Comparison of ENCODE assay signal across 24 cellular contexts in genomic region chr1:164802573-164803282, GRCh38.
A peak's percentile ranks its signal among the peaks of the same experiment; 100 is the strongest.
DNase-seq lines count a peak whose midpoint lies in the region; ATAC-seq and TF ChIP-seq lines count a peak whose summit lies in the region.
"Had no signal": no experiment of that assay in that cellular context is flagged by ENCODE, and none has a peak within 500 bp of the region (broad histone marks: within the 10 kb centered on the region; RNA-seq: fewer than 3 reads in every experiment).

No MANE protein-coding gene starts in this region.

- H3K4me1 ChIP-seq in psoas muscle: peaks cover 56% of the 10 kb centered on the region
- H3K4me1 ChIP-seq in upper lobe of right lung: peaks cover 12% of the 10 kb centered on the region

- H3K27ac ChIP-seq in dorsolateral prefrontal cortex (peak overlapping the region in 50 of 59 donors; percentile 1 to 91 (median 80)), psoas muscle (peak overlapping the region; percentile 73), upper lobe of right lung (peak overlapping the region; percentile 44)
- H3K27ac ChIP-seq: body of pancreas, vagina had no signal

- WGBS in psoas muscle, 3 donors: 75 to 80% (median 77%) methylated on average over 5 of the region's 5 CpGs

- H3K27me3 Mint-ChIP-seq in WTC11 (ENCODE audit: low read depth): no peaks in the 10 kb centered on the region
- H3K27me3 Mint-ChIP-seq: activated naive CD8-positive, alpha-beta T cell treated with anti-CD3 and anti-CD28 coated beads, Interleukin-2, amount 10 ng/mL, durations not matched to agents 7 days and 5 days; activated T-helper 17 cell treated with anti-CD3 and anti-CD28 coated beads, Interleukin-2, amount 50 U/mL, for 72 hours; stimulated activated naive CD8-positive, alpha-beta T cell treated with anti-CD3 and anti-CD28 coated beads, Interleukin-15, amount 100 ng/mL, for 72 hours had no signal

- peak overlapping the region; percentile 37; the same call in 1 of the 2 replicates for H3K27ac Mint-ChIP-seq in WTC11
- H3K27ac Mint-ChIP-seq: activated naive CD8-positive, alpha-beta T cell treated with anti-CD3 and anti-CD28 coated beads, Interleukin-2, amount 10 ng/mL, durations not matched to agents 7 days and 5 days; activated T-helper 17 cell treated with anti-CD3 and anti-CD28 coated beads, Interleukin-2, amount 50 U/mL, for 72 hours; CD4-positive, alpha-beta memory T cell; IgD-negative memory B cell; stimulated activated naive CD8-positive, alpha-beta T cell treated with anti-CD3 and anti-CD28 coated beads, Interleukin-15, amount 100 ng/mL, for 72 hours had no signal

- POLR2A ChIA-PET in WTC11 (lab: Charles Lee): no interaction called here

- intact Hi-C loops in dorsolateral prefrontal cortex (cut with DNase I) (loop anchor here in 1 of 2 donors (5.0 to 10.0 kb wide), 2 partner anchors 112 to 270 kb away; no protein-coding TSS in a partner anchor), psoas muscle (cut with DNase I) (loop anchor here in 1 of 2 donors (5.0 kb wide), 1 partner anchor 45 kb away; no protein-coding TSS in a partner anchor), upper lobe of right lung (cut with DNase I) (no loop called here)

- no peaks in the 10 kb centered on the region for H3K27me3 ChIP-seq in dorsolateral prefrontal cortex
- no peaks in the 10 kb centered on the region for H3K27me3 ChIP-seq in psoas muscle (ENCODE audit: insufficient read depth in 3 of 3, low read length in 2 of 3)
- H3K27me3 ChIP-seq in upper lobe of right lung: no peaks in the 10 kb centered on the region
- H3K27me3 ChIP-seq: body of pancreas, heart left ventricle, vagina had no signal

- H3K36me3 ChIP-seq in psoas muscle (ENCODE audit: insufficient read depth in 1 of 2, low read depth in 1 of 2) (peaks cover 0 to 18% of the 10 kb centered on the region in 2 donors), upper lobe of right lung (peaks cover 4% of the 10 kb centered on the region)

- H3K9me3 ChIP-seq in psoas muscle (no peaks in the 10 kb centered on the region), upper lobe of right lung (no peaks in the 10 kb centered on the region)
- H3K9me3 ChIP-seq: body of pancreas, heart left ventricle, mucosa of descending colon, vagina had no signal

- H3K4me1 Mint-ChIP-seq in WTC11: no peaks in the 10 kb centered on the region
- H3K4me1 Mint-ChIP-seq: activated naive CD8-positive, alpha-beta T cell treated with anti-CD3 and anti-CD28 coated beads, Interleukin-2, amount 10 ng/mL, durations not matched to agents 7 days and 5 days; activated T-helper 17 cell treated with anti-CD3 and anti-CD28 coated beads, Interleukin-2, amount 50 U/mL, for 72 hours; CD4-positive, alpha-beta memory T cell; IgD-negative memory B cell; stimulated activated naive CD8-positive, alpha-beta T cell treated with anti-CD3 and anti-CD28 coated beads, Interleukin-15, amount 100 ng/mL, for 72 hours had no signal

- CTCF ChIA-PET in WTC11 (lab: Charles Lee): interaction anchor here (0.6 to 1.3 kb wide), 3 partner anchors 10 to 271 kb away, joined by 3 read pairs; no protein-coding TSS in a partner anchor

- H3K9me3 Mint-ChIP-seq in WTC11: no peaks in the 10 kb centered on the region
- H3K9me3 Mint-ChIP-seq: activated naive CD8-positive, alpha-beta T cell treated with anti-CD3 and anti-CD28 coated beads, Interleukin-2, amount 10 ng/mL, durations not matched to agents 7 days and 5 days; activated T-helper 17 cell treated with anti-CD3 and anti-CD28 coated beads, Interleukin-2, amount 50 U/mL, for 72 hours; stimulated activated naive CD8-positive, alpha-beta T cell treated with anti-CD3 and anti-CD28 coated beads, Interleukin-15, amount 100 ng/mL, for 72 hours had no signal

- no peak for DNase-seq in WTC11 (ENCODE audit: low spot score)
- DNase-seq in dorsolateral prefrontal cortex: no peak
- no peak for DNase-seq in psoas muscle
- DNase-seq in upper lobe of right lung: no peak
- DNase-seq in medulla oblongata (ENCODE audit: extremely low spot score): no peak
- DNase-seq: activated CD4-positive, alpha-beta T cell treated with anti-CD3 and anti-CD28 coated beads, Interleukin-2, amount 50 U/mL, for 1 hour; activated CD8-positive, alpha-beta memory T cell treated with anti-CD3 and anti-CD28 coated beads, Interleukin-2, amount 50 U/mL, for 4 hours; activated naive CD8-positive, alpha-beta T cell treated with anti-CD3 and anti-CD28 coated beads, Interleukin-2, amount 10 ng/mL, durations not matched to agents 7 days and 5 days; body of pancreas; CD4-positive, alpha-beta memory T cell; DMS153; heart left ventricle; mucosa of descending colon; NCI-H1436; NCI-H526; stimulated activated CD4-positive, alpha-beta T cell treated with anti-CD3 and anti-CD28 coated beads, Interleukin-12 subunit alpha, Interleukin-12 subunit beta, amount 100 ng/mL, for 4 hours; stimulated activated naive CD8-positive, alpha-beta T cell treated with anti-CD3 and anti-CD28 coated beads, Interleukin-15, amount 100 ng/mL, for 72 hours; T-helper 2 cell had no signal

- H3K36me3 Mint-ChIP-seq in WTC11: peaks cover 41% of the 10 kb centered on the region
- H3K36me3 Mint-ChIP-seq: activated naive CD8-positive, alpha-beta T cell treated with anti-CD3 and anti-CD28 coated beads, Interleukin-2, amount 10 ng/mL, durations not matched to agents 7 days and 5 days; CD4-positive, alpha-beta memory T cell; IgD-negative memory B cell had no signal

- TF ChIP-seq CTCF in WTC11 (IDR thresholded peaks at IDR 0.05): no peak
- no peak for TF ChIP-seq CTCF in dorsolateral prefrontal cortex (IDR thresholded peaks at IDR 0.05 in 54 of 56, conservative IDR thresholded peaks at IDR 0.05 in 2 of 56; ENCODE audit: low read depth in 1 of 56, partially characterized antibody in 56 of 56)
- no peak for TF ChIP-seq CTCF in psoas muscle (IDR thresholded peaks at IDR 0.05)
- TF ChIP-seq CTCF in upper lobe of right lung (IDR thresholded peaks at IDR 0.05): no peak

- ATAC-seq in WTC11: no peak
- peak in 3 of 4 donors; percentile 29 to 52 (median 45) for ATAC-seq in psoas muscle
- no peak for ATAC-seq in upper lobe of right lung
- ATAC-seq in HG03196 (IDR thresholded peaks at IDR 0.05; ENCODE audit: unreplicated experiment): no peak
- no peak for ATAC-seq in HG02759 (IDR thresholded peaks at IDR 0.05; ENCODE audit: unreplicated experiment)
- ATAC-seq: activated T-helper 17 cell treated with anti-CD3 and anti-CD28 coated beads, Interleukin-2, amount 50 U/mL, for 72 hours; body of pancreas; heart left ventricle; left lobe of liver; mucosa of descending colon; stimulated activated naive CD8-positive, alpha-beta T cell treated with anti-CD3 and anti-CD28 coated beads, Interleukin-15, amount 100 ng/mL, for 72 hours had no signal

- H3K4me3 ChIP-seq in dorsolateral prefrontal cortex (no peak overlapping the region), psoas muscle (no peak overlapping the region), upper lobe of right lung (no peak overlapping the region)
- H3K4me3 ChIP-seq: body of pancreas, heart left ventricle, mucosa of descending colon, vagina had no signal

- no peak overlapping the region for H3K4me3 Mint-ChIP-seq in WTC11
- H3K4me3 Mint-ChIP-seq: activated naive CD8-positive, alpha-beta T cell treated with anti-CD3 and anti-CD28 coated beads, Interleukin-2, amount 10 ng/mL, durations not matched to agents 7 days and 5 days; activated T-helper 17 cell treated with anti-CD3 and anti-CD28 coated beads, Interleukin-2, amount 50 U/mL, for 72 hours; CD4-positive, alpha-beta memory T cell; IgD-negative memory B cell; stimulated activated naive CD8-positive, alpha-beta T cell treated with anti-CD3 and anti-CD28 coated beads, Interleukin-15, amount 100 ng/mL, for 72 hours had no signal

TF ChIP-seq in WTC11, 78 proteins besides CTCF, POLR2A, EP300 and RAD21 (continues in another document):
- TF ChIP-seq, protein P1, sequence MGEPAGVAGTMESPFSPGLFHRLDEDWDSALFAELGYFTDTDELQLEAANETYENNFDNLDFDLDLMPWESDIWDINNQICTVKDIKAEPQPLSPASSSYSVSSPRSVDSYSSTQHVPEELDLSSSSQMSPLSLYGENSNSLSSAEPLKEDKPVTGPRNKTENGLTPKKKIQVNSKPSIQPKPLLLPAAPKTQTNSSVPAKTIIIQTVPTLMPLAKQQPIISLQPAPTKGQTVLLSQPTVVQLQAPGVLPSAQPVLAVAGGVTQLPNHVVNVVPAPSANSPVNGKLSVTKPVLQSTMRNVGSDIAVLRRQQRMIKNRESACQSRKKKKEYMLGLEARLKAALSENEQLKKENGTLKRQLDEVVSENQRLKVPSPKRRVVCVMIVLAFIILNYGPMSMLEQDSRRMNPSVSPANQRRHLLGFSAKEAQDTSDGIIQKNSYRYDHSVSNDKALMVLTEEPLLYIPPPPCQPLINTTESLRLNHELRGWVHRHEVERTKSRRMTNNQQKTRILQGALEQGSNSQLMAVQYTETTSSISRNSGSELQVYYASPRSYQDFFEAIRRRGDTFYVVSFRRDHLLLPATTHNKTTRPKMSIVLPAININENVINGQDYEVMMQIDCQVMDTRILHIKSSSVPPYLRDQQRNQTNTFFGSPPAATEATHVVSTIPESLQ (CRISPR knock-in tag; IDR thresholded peaks at IDR 0.05): no peak
- TF ChIP-seq ZNF512 (CRISPR knock-in tag; IDR thresholded peaks at IDR 0.05; ENCODE audit: borderline replicate concordance) (no peak), SP1 (CRISPR knock-in tag; conservative IDR thresholded peaks at IDR 0.05) (no peak), RELA (CRISPR knock-in tag; IDR thresholded peaks at IDR 0.05; ENCODE audit: borderline replicate concordance) (no peak)
- TF ChIP-seq, protein P2, sequence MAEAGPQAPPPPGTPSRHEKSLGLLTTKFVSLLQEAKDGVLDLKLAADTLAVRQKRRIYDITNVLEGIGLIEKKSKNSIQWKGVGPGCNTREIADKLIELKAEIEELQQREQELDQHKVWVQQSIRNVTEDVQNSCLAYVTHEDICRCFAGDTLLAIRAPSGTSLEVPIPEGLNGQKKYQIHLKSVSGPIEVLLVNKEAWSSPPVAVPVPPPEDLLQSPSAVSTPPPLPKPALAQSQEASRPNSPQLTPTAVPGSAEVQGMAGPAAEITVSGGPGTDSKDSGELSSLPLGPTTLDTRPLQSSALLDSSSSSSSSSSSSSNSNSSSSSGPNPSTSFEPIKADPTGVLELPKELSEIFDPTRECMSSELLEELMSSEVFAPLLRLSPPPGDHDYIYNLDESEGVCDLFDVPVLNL (CRISPR knock-in tag; IDR thresholded peaks at IDR 0.05; ENCODE audit: borderline replicate concordance, low read depth): no peak

Comparison
In these comparisons a context has a peak if more than half of its experiments do, and no peak if none do; other contexts are left out.
1. ATAC-seq: peak in psoas muscle (3 of 4); none in WTC11 (single experiment), upper lobe of right lung (single experiment), HG03196 (single experiment) and HG02759 (single experiment).
2. Peak in every context shown above with its lines, with median percentiles within 50 percentile points of each other: H3K27ac ChIP-seq.